In genomic region chr2:43542285-43542933, GRCh38 we compare ENCODE assay signal across 1 cellular context.
TF ChIP-seq lines count a peak whose summit lies in the region.

No MANE protein-coding gene starts in this region.

TF ChIP-seq in endothelial cell of umbilical vein, 7 proteins besides CTCF, POLR2A, EP300 and RAD21 (continued from another document):
- TF ChIP-seq JUN (IDR thresholded peaks at IDR 0.05; ENCODE audit: borderline replicate concordance, insufficient read depth, insufficient read length, low read depth): no peak
- TF ChIP-seq GATA2 (IDR thresholded peaks at IDR 0.05; ENCODE audit: insufficient read depth, insufficient read length, low read depth, low read length): no peak
- TF ChIP-seq MYC (IDR thresholded peaks at IDR 0.05; ENCODE audit: low read depth, low read length): no peak
- no peak for TF ChIP-seq MAX (IDR thresholded peaks at IDR 0.05; ENCODE audit: insufficient read depth, insufficient read length)
- no peak for TF ChIP-seq EZH2 (IDR thresholded peaks at IDR 0.05; ENCODE audit: borderline replicate concordance, low read depth, low read length, severe bottlenecking)
